8 cellular contexts compared by ENCODE assay signal in genomic region chr20:50338479-50339195, GRCh38.
DNase-seq lines count a peak whose midpoint lies in the region; ATAC-seq and TF ChIP-seq lines count a peak whose summit lies in the region.

No MANE protein-coding gene starts in this region.

- peak overlapping the region; percentile 2 for H3K27ac ChIP-seq in layer of hippocampus (ENCODE audit: low read depth, low read length)

- in situ Hi-C loops in KBM-7 (cut with MboI; ENCODE audit: low pct_unique_long_range_greater_than_20kb, low sequenced_read_pairs): no loop called here

- DNase-seq in GM06990 (ENCODE audit: extremely low read depth, insufficient read length) (peak; percentile 83), KBM-7 (peak; percentile 88), NCI-H524 treated with DMSO at 0.1 percent for 48 hours (lab: John Stamatoyannopoulos, UW) (no peak)
- DNase-seq in activated T-cell treated with anti-CD3 and anti-CD28 coated beads, Interleukin-2, amount 50 U/mL, for 48 hours: peak; percentile 84 to 88
- peak; percentile 62 to 77 for DNase-seq in stimulated activated CD8-positive, alpha-beta memory T cell treated with anti-CD3 and anti-CD28 coated beads, Interleukin-2, amount 100 ng/mL, for 48 hours (ENCODE audit: low read depth in 2 of 2)

- no peaks in the 10 kb centered on the region for H3K36me3 ChIP-seq in GM06990 (ENCODE audit: control insufficient read depth, insufficient read depth, low read length)

- ATAC-seq in GM21526 (IDR thresholded peaks at IDR 0.05; ENCODE audit: low FRiP score, unreplicated experiment): peak; percentile 63
- ATAC-seq in HG03025 (IDR thresholded peaks at IDR 0.05; ENCODE audit: low FRiP score, unreplicated experiment): no peak

- TF ChIP-seq CTCF in GM06990 (IDR thresholded peaks at IDR 0.05; ENCODE audit: insufficient read depth, low read length, poor library complexity, severe bottlenecking): peak; percentile 6

- no peak overlapping the region for H3K4me3 ChIP-seq in GM06990 (replicated peaks; ENCODE audit: low read depth, low read length)

- H3K27me3 ChIP-seq in GM06990 (replicated peaks; ENCODE audit: control insufficient read depth, insufficient read depth, low read length): no peaks in the 10 kb centered on the region
- peaks cover 2% of the 10 kb centered on the region for H3K27me3 ChIP-seq in layer of hippocampus (ENCODE audit: control insufficient read depth, insufficient read depth, low read length)
